In the genomic region with DNA sequence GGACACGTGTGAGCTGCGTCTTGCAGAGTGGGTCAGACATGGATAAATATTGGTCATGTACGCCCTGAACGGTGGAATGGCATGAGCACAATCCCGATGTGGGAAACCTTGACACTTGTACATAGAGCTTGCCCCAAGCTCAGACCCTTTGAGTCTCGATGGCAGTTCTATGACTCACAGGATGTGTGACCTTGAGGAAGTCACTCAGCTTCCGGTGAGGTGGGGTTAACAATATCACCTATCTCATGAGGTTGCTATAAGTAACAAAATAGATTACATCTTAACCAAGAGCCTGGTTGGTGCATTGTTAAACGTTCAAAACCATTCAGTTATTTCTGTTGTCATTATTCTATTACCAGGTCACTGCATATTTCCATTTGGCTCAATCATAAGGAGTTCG, we compare ENCODE assay signal across 18 cellular contexts.
DNase-seq lines count a peak whose midpoint lies in the region; ATAC-seq and TF ChIP-seq lines count a peak whose summit lies in the region.
"Had no signal": no experiment of that assay in that cellular context is flagged by ENCODE, and none has a peak within 500 bp of the region (broad histone marks: within the 10 kb centered on the region; RNA-seq: fewer than 3 reads in every experiment).

No MANE protein-coding gene starts in this region.

- peaks cover 10% of the 10 kb centered on the region for H3K9me3 ChIP-seq in mammary epithelial cell (replicated peaks; ENCODE audit: insufficient read depth, low read length)
- H3K9me3 ChIP-seq: gastrocnemius medialis had no signal

- intact Hi-C loops in CD14-positive monocyte (cut with micrococcal nuclease) (loop anchor here in 1 of 2 donors (10.0 kb wide), 1 partner anchor 81 kb away; no protein-coding TSS in a partner anchor), mammary epithelial cell (cut with micrococcal nuclease) (no loop called here)

- no peaks in the 10 kb centered on the region for H3K79me2 ChIP-seq in mammary epithelial cell (ENCODE audit: insufficient read depth, low read length)

- CTCF ChIA-PET in mammary epithelial cell (lab: Charles Lee; ENCODE audit: low non-redundant PET): no interaction called here

- H3K36me3 ChIP-seq in mammary epithelial cell (ENCODE audit: insufficient read depth, low read length): no peaks in the 10 kb centered on the region
- H3K36me3 ChIP-seq: gastrocnemius medialis had no signal

- peak overlapping the region in 4 of 7 donors; percentile 2 to 54 (median 46) for H3K27ac Mint-ChIP-seq in CD14-positive monocyte
- H3K27ac Mint-ChIP-seq in T-helper 1 cell treated with Interleukin-12 subunit alpha and Interleukin-12 subunit beta and Interleukin-4 antibody, amounts not matched to agents 30 μg/mL and 1 μg/mL, for 36 hours: peak overlapping the region; percentile 86

- H3K27ac ChIP-seq in mammary epithelial cell (ENCODE audit: insufficient read depth, low read depth, low read length) (no peak overlapping the region), foreskin keratinocyte (no peak overlapping the region)
- H3K27ac ChIP-seq: gastrocnemius medialis had no signal

- BruUV-seq in mammary epithelial cell (replicated peaks; lab: Mats Ljungman, UMichigan): no TSS peak

- H3K9ac ChIP-seq in mammary epithelial cell (ENCODE audit: insufficient read depth, low read length): no peak overlapping the region

- WGBS in mammary epithelial cell (ENCODE audit: low coverage, missing lambda C conversion rate): 82% methylated on average over 9 of the region's 9 CpGs

- H4K20me1 ChIP-seq in mammary epithelial cell (ENCODE audit: insufficient read depth, low read length): no peaks in the 10 kb centered on the region

- peaks cover 0 to 6% of the 10 kb centered on the region in 2 donors for H3K36me3 Mint-ChIP-seq in CD14-positive monocyte
- peaks cover 9% of the 10 kb centered on the region for H3K36me3 Mint-ChIP-seq in T-helper 1 cell treated with Interleukin-12 subunit alpha and Interleukin-12 subunit beta and Interleukin-4 antibody, amounts not matched to agents 30 μg/mL and 1 μg/mL, for 36 hours (ENCODE audit: low read depth)

- ATAC-seq in foreskin keratinocyte: no peak
- ATAC-seq: gastrocnemius medialis had no signal

- peak; percentile 36 for DNase-seq in NK-92 treated with Interleukin-12 subunit alpha and Interleukin-12 subunit beta, amount 100 ng/mL, for 24 hours (lab: John Stamatoyannopoulos, UW)
- no peak for DNase-seq in NK-92 (lab: John Stamatoyannopoulos, UW; ENCODE audit: unreplicated experiment)
- no peak for DNase-seq in CD14-positive monocyte (ENCODE audit: low spot score)
- peak; percentile 12 for DNase-seq in central memory CD4-positive, alpha-beta T cell
- DNase-seq in mammary epithelial cell: no peak
- DNase-seq in foreskin keratinocyte: no peak
- DNase-seq in NCI-H748 (lab: John Stamatoyannopoulos, UW; ENCODE audit: unreplicated experiment): no peak
- DNase-seq: 8988T; Calu3; gastrocnemius medialis; H7; kidney; NCI-H1436; NCI-H524 treated with DMSO at 0.1 percent for 48 hours; retina; SHP77; stimulated activated CD4-positive, alpha-beta T cell treated with anti-CD3 and anti-CD28 coated beads, Interleukin-12 subunit alpha, Interleukin-12 subunit beta, amount 100 ng/mL, for 4 hours had no signal

- H3K27me3 Mint-ChIP-seq in CD14-positive monocyte (ENCODE audit: low read depth in 3 of 3): peaks cover 0 to 15% (median 0%) of the 10 kb centered on the region in 3 donors
- no peaks in the 10 kb centered on the region for H3K27me3 Mint-ChIP-seq in T-helper 1 cell treated with Interleukin-12 subunit alpha and Interleukin-12 subunit beta and Interleukin-4 antibody, amounts not matched to agents 30 μg/mL and 1 μg/mL, for 36 hours (ENCODE audit: low read depth)

- no peak overlapping the region for H2AFZ ChIP-seq in mammary epithelial cell (ENCODE audit: low read depth, low read length)

- no peaks in the 10 kb centered on the region for H3K4me1 ChIP-seq in mammary epithelial cell (ENCODE audit: insufficient read depth, low read length)
- no peaks in the 10 kb centered on the region for H3K4me1 ChIP-seq in foreskin keratinocyte
- H3K4me1 ChIP-seq: gastrocnemius medialis had no signal

- dilution Hi-C loops in mammary epithelial cell (cut with HindIII; ENCODE audit: low sequenced_read_pairs): no loop called here

- H3K4me3 ChIP-seq in mammary epithelial cell (replicated peaks in 1 of 3; ENCODE audit: insufficient read depth in 1 of 3, low read depth in 2 of 3, low read length in 3 of 3): no peak overlapping the region
- H3K4me3 ChIP-seq: gastrocnemius medialis had no signal

- H3K4me3 Mint-ChIP-seq in CD14-positive monocyte: no peak overlapping the region
- H3K4me3 Mint-ChIP-seq in T-helper 1 cell treated with Interleukin-12 subunit alpha and Interleukin-12 subunit beta and Interleukin-4 antibody, amounts not matched to agents 30 μg/mL and 1 μg/mL, for 36 hours: no peak overlapping the region

- peaks cover 0 to 13% (median 6%) of the 10 kb centered on the region in 7 donors for H3K9me3 Mint-ChIP-seq in CD14-positive monocyte
- peaks cover 12% of the 10 kb centered on the region for H3K9me3 Mint-ChIP-seq in T-helper 1 cell treated with Interleukin-12 subunit alpha and Interleukin-12 subunit beta and Interleukin-4 antibody, amounts not matched to agents 30 μg/mL and 1 μg/mL, for 36 hours

- in situ Hi-C loops in mammary epithelial cell (cut with MboI; ENCODE audit: low sequenced_read_pairs in 2 of 2): no loop called here

- no peak overlapping the region for H3K4me2 ChIP-seq in mammary epithelial cell (ENCODE audit: insufficient read depth, low read depth, low read length)

- TF ChIP-seq CTCF in CD14-positive monocyte (IDR thresholded peaks at IDR 0.05) (no peak), mammary epithelial cell (conservative IDR thresholded peaks at IDR 0.05 in 1 of 2, IDR thresholded peaks at IDR 0.05 in 1 of 2; ENCODE audit: extremely low read depth in 1 of 2, insufficient read depth in 1 of 2, low read depth in 1 of 2, low read length in 2 of 2) (no peak), foreskin keratinocyte (conservative IDR thresholded peaks at IDR 0.05) (no peak)

- no peaks in the 10 kb centered on the region for H3K27me3 ChIP-seq in mammary epithelial cell (ENCODE audit: insufficient read depth, low read length)
- peaks cover 24% of the 10 kb centered on the region for H3K27me3 ChIP-seq in foreskin keratinocyte
- H3K27me3 ChIP-seq: gastrocnemius medialis had no signal

- H3K4me1 Mint-ChIP-seq in CD14-positive monocyte: peaks cover 51% of the 10 kb centered on the region
- peaks cover 37% of the 10 kb centered on the region for H3K4me1 Mint-ChIP-seq in T-helper 1 cell treated with Interleukin-12 subunit alpha and Interleukin-12 subunit beta and Interleukin-4 antibody, amounts not matched to agents 30 μg/mL and 1 μg/mL, for 36 hours (ENCODE audit: low read depth)

Comparison
In these comparisons a context has a peak if more than half of its experiments do, and no peak if none do; other contexts are left out.
1. DNase-seq: peak in NK-92 treated with Interleukin-12 subunit alpha and Interleukin-12 subunit beta, amount 100 ng/mL, for 24 hours (single experiment) and central memory CD4-positive, alpha-beta T cell (single experiment); none in NK-92 (single experiment), CD14-positive monocyte (single experiment), mammary epithelial cell (single experiment), foreskin keratinocyte (0 of 2) and NCI-H748 (single experiment).